Comparison of ENCODE assay signal across 8 cellular contexts in genomic region chr12:116693259-116694227, GRCh38. TPM values are rescaled to one million over a fixed set of nuclear protein-coding genes. Genes with fewer than 3 reads are reported as not detected.
A peak's percentile ranks its signal among the peaks of the same experiment; 100 is the strongest.
DNase-seq lines count a peak whose midpoint lies in the region; FAIRE-seq and TF ChIP-seq lines count a peak whose summit lies in the region.

No MANE protein-coding gene starts in this region.

- WGBS in small intestine, 3 donors = 10 to 23% (median 21%) methylated on average over 34 of the region's 34 CpGs

- TF ChIP-seq CTCF in Peyer's patch (IDR thresholded peaks at IDR 0.05) = no peak
- no peak for TF ChIP-seq CTCF in left ventricle myocardium inferior (IDR thresholded peaks at IDR 0.05; ENCODE audit: borderline replicate concordance)

- intact Hi-C loops in left ventricle myocardium inferior (cut with micrococcal nuclease) = no loop called here

- no peaks in the 10 kb centered on the region for H3K36me3 ChIP-seq in Karpas-422 (ENCODE audit: insufficient read depth, low read length)
- H3K36me3 ChIP-seq in Peyer's patch = no peaks in the 10 kb centered on the region
- no peaks in the 10 kb centered on the region for H3K36me3 ChIP-seq in left ventricle myocardium inferior
- H3K36me3 ChIP-seq in small intestine (ENCODE audit: control insufficient read depth in 2 of 2, insufficient read depth in 2 of 2, low read length in 2 of 2) = no peaks in the 10 kb centered on the region

- TF ChIP-seq POLR2A in Peyer's patch (IDR thresholded peaks at IDR 0.05) = no peak

- H3K27me3 ChIP-seq in Karpas-422 (ENCODE audit: low read length) (no peaks in the 10 kb centered on the region), Peyer's patch (no peaks in the 10 kb centered on the region), left ventricle myocardium inferior (ENCODE audit: low read depth) (peaks cover 50% of the 10 kb centered on the region), small intestine (ENCODE audit: control insufficient read depth in 2 of 2, insufficient read depth in 2 of 2, low read length in 2 of 2) (peaks cover 0 to 2% of the 10 kb centered on the region in 2 donors)

- H3K4me1 ChIP-seq in Karpas-422 (ENCODE audit: low read length) (peaks cover 85% of the 10 kb centered on the region), Peyer's patch (peaks cover 0 to 31% (median 1%) of the 10 kb centered on the region in 4 donors), left ventricle myocardium inferior (peaks cover 40% of the 10 kb centered on the region), small intestine (ENCODE audit: control insufficient read depth in 2 of 2, insufficient read depth in 1 of 2, low read depth in 1 of 2, low read length in 1 of 2) (peaks cover 0 to 2% of the 10 kb centered on the region in 2 donors)

- no peaks in the 10 kb centered on the region for H4K20me1 ChIP-seq in Karpas-422 (ENCODE audit: insufficient read depth, low read depth, low read length)

- H3K27ac ChIP-seq in Karpas-422 (ENCODE audit: low read length) (peak overlapping the region; percentile 95), Peyer's patch (no peak overlapping the region), left ventricle myocardium inferior (replicated peaks) (peak overlapping the region; percentile 61), small intestine (ENCODE audit: low read depth in 1 of 2, low read length in 1 of 2) (no peak overlapping the region)

- H3K4me3 ChIP-seq in Karpas-422 (ENCODE audit: low read length) = peak overlapping the region; percentile 59
- H3K4me3 ChIP-seq in Peyer's patch = peak overlapping the region in 2 of 4 donors; percentile 2 to 31
- H3K4me3 ChIP-seq in left ventricle myocardium inferior = peak overlapping the region; percentile 56
- H3K4me3 ChIP-seq in small intestine (ENCODE audit: low read depth in 1 of 2, low read length in 2 of 2) = no peak overlapping the region

- H3K4me2 ChIP-seq in Karpas-422 (ENCODE audit: low read depth, low read length, poor library complexity, severe bottlenecking) = peak overlapping the region; percentile 76

- no peaks in the 10 kb centered on the region for H3K9me2 ChIP-seq in Karpas-422 (replicated peaks; ENCODE audit: insufficient read depth, low read length)

- no peaks in the 10 kb centered on the region for H3K79me2 ChIP-seq in Karpas-422 (ENCODE audit: low read length)

- FAIRE-seq in small intestine (lab: Jason Lieb, UNC) (no peak), GM19239 (lab: Jason Lieb, UNC) (no peak)

- H3K9ac ChIP-seq in Karpas-422 (ENCODE audit: low read length) = peak overlapping the region; percentile 57

- peak overlapping the region; percentile 70; the same call in 1 of the 2 replicates for H2AFZ ChIP-seq in Karpas-422 (ENCODE audit: low read length)

- no peaks in the 10 kb centered on the region for H3K9me3 ChIP-seq in Karpas-422 (ENCODE audit: low read length)
- no peaks in the 10 kb centered on the region for H3K9me3 ChIP-seq in Peyer's patch
- H3K9me3 ChIP-seq in left ventricle myocardium inferior (replicated peaks) = no peaks in the 10 kb centered on the region
- no peaks in the 10 kb centered on the region for H3K9me3 ChIP-seq in small intestine (ENCODE audit: control insufficient read depth, low read depth)

- peak; percentile 68 for DNase-seq in Karpas-422
- peak in 2 of 3 donors; percentile 76 to 78 for DNase-seq in Peyer's patch
- DNase-seq in left ventricle myocardium inferior = no peak
- peak; percentile 96 for DNase-seq in small intestine
- no peak for DNase-seq in Ammon's horn (ENCODE audit: low spot score)
- DNase-seq in GM19239 (ENCODE audit: insufficient read length, low spot score) = no peak
- DNase-seq in SKM-1 treated with dmso at 0.1 percent for 144 hours (lab: John Stamatoyannopoulos, UW; ENCODE audit: unreplicated experiment) = no peak
- DNase-seq in stimulated activated CD4-positive, alpha-beta T cell treated with anti-CD3 and anti-CD28 coated beads, Interleukin-12 subunit alpha, Interleukin-12 subunit beta, amount 100 ng/mL, for 4 hours = no peak

RNA-seq across cellular contexts. Expression of gene SPRING1, which starts 44.3 kb away (rescaled TPM):
- 23.0 and 33.3 TPM in 2 replicates for total RNA-seq in Karpas-422 (2014; rRNA removed; shearing (Covaris generic); ENCODE audit: low replicate concordance)
- total RNA-seq in Peyer's patch = 10 to 100 TPM; 21.5 to 36.3 (median 30.3) TPM
- 11.0 TPM for total RNA-seq in left ventricle myocardium inferior
- 10 to 100 TPM; 10.3 to 17.3 (median 15.4) TPM for polyA plus RNA-seq in small intestine

RNA-seq across cellular contexts. Expression of gene RNFT2, which starts 44.6 kb away (rescaled TPM):
- 6.7 and 10.7 TPM in 2 replicates for total RNA-seq in Karpas-422 (2014; rRNA removed; shearing (Covaris generic); ENCODE audit: low replicate concordance)
- total RNA-seq in Peyer's patch = 1 to 10 TPM in 3 of 4 donors, under 1 TPM in 1; 0.38 to 3.9 (median 3.1) TPM
- 0.66 TPM for total RNA-seq in left ventricle myocardium inferior
- 1 to 10 TPM in 1 of 3 donors, under 1 TPM in 2; 0.45 to 2.4 (median 0.54) TPM for polyA plus RNA-seq in small intestine

Comparison
In these comparisons a context has a peak if more than half of its experiments do, and no peak if none do; other contexts are left out.
1. DNase-seq: peak in Karpas-422 (single experiment), Peyer's patch (2 of 3) and small intestine (single experiment); none in left ventricle myocardium inferior (single experiment), Ammon's horn (single experiment), GM19239 (single experiment), SKM-1 treated with dmso at 0.1 percent for 144 hours (single experiment) and stimulated activated CD4-positive, alpha-beta T cell treated with anti-CD3 and anti-CD28 coated beads, Interleukin-12 subunit alpha, Interleukin-12 subunit beta, amount 100 ng/mL, for 4 hours (single experiment).
2. H3K27ac ChIP-seq: peak in Karpas-422 (single experiment) and left ventricle myocardium inferior (single experiment); none in Peyer's patch (0 of 4) and small intestine (0 of 2).
3. H3K4me3 ChIP-seq: peak in Karpas-422 (single experiment) and left ventricle myocardium inferior (single experiment); none in small intestine (0 of 2).